ENCODE assay signal across 8 cellular contexts in the genomic region with DNA sequence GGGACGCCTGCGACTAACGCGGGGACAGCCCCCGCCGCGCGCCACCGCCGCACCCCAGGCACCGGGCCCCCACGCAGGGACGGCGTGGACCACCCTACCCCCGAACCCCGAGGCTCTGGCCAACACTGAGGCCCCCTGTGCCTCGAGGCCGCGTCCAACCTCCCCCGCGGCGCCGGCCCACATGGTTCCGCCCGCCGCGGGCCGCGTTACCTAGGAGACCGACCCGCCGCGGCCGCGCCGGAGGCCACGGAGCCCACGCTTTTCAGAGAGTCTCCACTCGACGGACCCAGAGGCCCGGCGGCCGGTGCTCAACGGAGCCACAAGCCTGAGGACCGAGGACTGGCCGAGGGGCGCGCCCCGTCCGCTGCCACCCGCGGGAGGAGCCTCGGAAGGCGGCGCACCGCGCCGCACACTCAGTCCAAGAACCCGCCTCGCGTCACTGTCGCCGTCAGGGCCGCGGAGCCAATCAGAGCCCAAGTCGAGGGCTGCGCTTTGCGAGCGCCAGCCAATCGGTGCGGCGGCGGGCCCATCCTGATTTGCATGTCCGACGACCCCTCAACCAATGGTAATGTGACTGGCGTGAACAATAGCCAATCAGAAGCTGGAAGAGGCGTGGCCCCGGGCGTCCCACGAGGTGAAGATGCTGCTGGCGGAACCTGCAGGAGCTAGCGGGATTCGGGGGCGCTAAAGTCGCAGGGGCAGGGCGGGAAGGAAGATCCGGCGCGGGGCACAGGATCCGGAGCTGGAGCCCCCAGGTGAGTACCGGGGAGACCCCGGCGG. TPM values are rescaled to one million over a fixed set of nuclear protein-coding genes. Genes with fewer than 3 reads are reported as not detected.
DNase-seq lines count a peak whose midpoint lies in the region; ATAC-seq and TF ChIP-seq lines count a peak whose summit lies in the region.

A gene (minus strand): TSS at position 392 of the 780 bp plus-strand sequence. CDS start 6,136 bp downstream, outside the sequence.

- peak within 1 kb of the TSS; percentile 93 for H3K27ac ChIP-seq in IMR-90 (ENCODE audit: insufficient read depth, low read length)
- H3K27ac ChIP-seq in PC-3 (ENCODE audit: low read length), result peak within 1 kb of the TSS; percentile 53
- H3K27ac ChIP-seq in epithelial cell of prostate, result peak within 1 kb of the TSS; percentile 48

- H3K36me3 ChIP-seq in IMR-90 (ENCODE audit: control insufficient read depth, insufficient read depth, low read length) (no peaks in the 10 kb centered on the region), PC-3 (ENCODE audit: low read depth, low read length) (no peaks in the 10 kb centered on the region), mucosa of descending colon (ENCODE audit: low read depth) (no peaks in the 10 kb centered on the region)

- CTCF ChIA-PET in IMR-90 (lab: Yijun Ruan, JAX), result interaction anchor here (0.6 to 1.1 kb wide), 3 partner anchors 11 to 98 kb away, joined by 3 read pairs; no protein-coding TSS in a partner anchor
- CTCF ChIA-PET in PC-3 (lab: Charles Lee), result interaction anchor here (0.6 kb wide), 1 partner anchor 212 kb away, joined by 3 read pairs; no protein-coding TSS in a partner anchor

- peak within 1 kb of the TSS; percentile 77 for H3K4ac ChIP-seq in IMR-90 (ENCODE audit: low read depth, low read length)

- dilution Hi-C loops in IMR-90 (cut with HindIII; ENCODE audit: low sequenced_read_pairs, unreplicated experiment), result no loop called here

- peak; percentile 93 for TF ChIP-seq POLR2A in IMR-90 (IDR thresholded peaks at IDR 0.05; ENCODE audit: low read depth, low read length)

- ATAC-seq in GM21528 (IDR thresholded peaks at IDR 0.05; ENCODE audit: low FRiP score, unreplicated experiment) (peak; percentile 93), IMR-90 (ENCODE audit: low read depth) (peak; percentile 94), PC-3 (peak; percentile 92), mucosa of descending colon (peak; percentile 96)

- BruUV-seq in IMR-90 (replicated peaks; lab: Mats Ljungman, UMichigan), result no TSS peak
- no TSS peak for BruUV-seq in PC-3 (replicated peaks; lab: Mats Ljungman, UMichigan)

- H3K27me3 ChIP-seq in IMR-90 (ENCODE audit: control insufficient read depth, insufficient read depth, low read length) (no peaks in the 10 kb centered on the region), PC-3 (ENCODE audit: low read length) (no peaks in the 10 kb centered on the region)

- no peak within 1 kb of the TSS for H2BK20ac ChIP-seq in IMR-90 (ENCODE audit: low read depth, low read length)

- POLR2A ChIA-PET in IMR-90 (lab: Charles Lee; ENCODE audit: unreplicated experiment), result no interaction called here
- POLR2A ChIA-PET in PC-3 (lab: Charles Lee; ENCODE audit: unreplicated experiment), result interaction anchor here (0.6 kb wide), 2 partner anchors 13 to 124 kb away, joined by 4 to 12 read pairs; no protein-coding TSS in a partner anchor

- peak within 1 kb of the TSS; percentile 98 for H2AK9ac ChIP-seq in IMR-90 (replicated peaks; ENCODE audit: low read depth, low read length, poor library complexity)

- H4K20me1 ChIP-seq in IMR-90 (ENCODE audit: insufficient read depth, low read length) (no peaks in the 10 kb centered on the region), PC-3 (ENCODE audit: low read length) (no peaks in the 10 kb centered on the region)

- H4K5ac ChIP-seq in IMR-90 (ENCODE audit: low read depth, low read length), result peak within 1 kb of the TSS; percentile 3; the same call in 1 of the 2 replicates

- no peak; the same call in 1 of the 2 replicates for TF ChIP-seq CTCF in IMR-90 (conservative IDR thresholded peaks at IDR 0.05; ENCODE audit: low read depth, low read length)
- no peak for TF ChIP-seq CTCF in PC-3 (conservative IDR thresholded peaks at IDR 0.05; ENCODE audit: low read depth, low read length)
- TF ChIP-seq CTCF in mucosa of descending colon (IDR thresholded peaks at IDR 0.05), result no peak

- DNase-seq in DMS 273 treated with DMSO at 0.1 percent for 48 hours (lab: John Stamatoyannopoulos, UW) (peak; percentile 98), IMR-90 (peak; percentile 100), PC-3 (peak; percentile 100), activated T-cell treated with anti-CD3 and anti-CD28 coated beads for 48 hours (ENCODE audit: low read depth) (peak; percentile 98), epithelial cell of prostate (ENCODE audit: low read depth, low spot score) (peak; percentile 98), mucosa of descending colon (peak; percentile 99 to 100 (median 100))
- peak; percentile 99 for DNase-seq in stimulated activated CD8-positive, alpha-beta memory T cell treated with anti-CD3 and anti-CD28 coated beads, Interleukin-4, amount 100 ng/mL, for 24 hours (ENCODE audit: low read depth)

- H3K56ac ChIP-seq in IMR-90 (ENCODE audit: extremely low read depth, insufficient read depth, low read length), result no peak within 1 kb of the TSS

- H2BK5ac ChIP-seq in IMR-90 (ENCODE audit: low read depth, low read length, poor library complexity, severe bottlenecking), result peak within 1 kb of the TSS; percentile 98

- no peaks in the 10 kb centered on the region for H3F3A ChIP-seq in PC-3 (ENCODE audit: low read length, unreplicated experiment)

- H3K4me3 ChIP-seq in IMR-90 (ENCODE audit: insufficient read depth, low read depth, low read length), result peak within 1 kb of the TSS; percentile 95
- peak within 1 kb of the TSS; percentile 82 for H3K4me3 ChIP-seq in PC-3 (ENCODE audit: low read length)
- H3K4me3 ChIP-seq in mucosa of descending colon, result peak within 1 kb of the TSS; percentile 68

- H3K9me3 ChIP-seq in IMR-90 (ENCODE audit: control insufficient read depth, insufficient read depth, low read length) (no peaks in the 10 kb centered on the region), PC-3 (ENCODE audit: low read length) (no peaks in the 10 kb centered on the region), mucosa of descending colon (no peaks in the 10 kb centered on the region)

- in situ Hi-C loops in IMR-90 (cut with MboI; ENCODE audit: low sequenced_read_pairs), result no loop called here

- H3K23ac ChIP-seq in IMR-90 (ENCODE audit: low read depth, low read length), result peak within 1 kb of the TSS; percentile 58; the same call in 1 of the 2 replicates

- H3K4me1 ChIP-seq in IMR-90 (ENCODE audit: control insufficient read depth, insufficient read depth, low read length) (peaks cover 10% of the 10 kb centered on the region), PC-3 (ENCODE audit: insufficient read depth, low read length) (peaks cover 17% of the 10 kb centered on the region), mucosa of descending colon (ENCODE audit: low read depth) (peaks cover 6% of the 10 kb centered on the region)

- H3K79me1 ChIP-seq in IMR-90 (ENCODE audit: low read depth in 1 of 2, low read length in 2 of 2), result peaks cover 8 to 13% of the 10 kb centered on the region in 2 experiments; a peak in 3 of 4 replicates

- TF ChIP-seq RAD21 in IMR-90 (IDR thresholded peaks at IDR 0.05; ENCODE audit: low read length), result no peak

- H2AK5ac ChIP-seq in IMR-90 (ENCODE audit: low read depth, low read length), result 0 out of 2 replicates have a peak within 1 kb of the TSS, but pooled peaks have one; percentile 39

- H3K14ac ChIP-seq in IMR-90 (replicated peaks; ENCODE audit: low read depth, low read length), result 0 out of 2 replicates have a peak within 1 kb of the TSS, but pooled peaks have one; percentile 7

- peak within 1 kb of the TSS; percentile 84; the same call in 1 of the 2 replicates for H2BK120ac ChIP-seq in IMR-90 (ENCODE audit: low read depth, low read length)

- H3K9me2 ChIP-seq in PC-3 (replicated peaks; ENCODE audit: low read length), result no peaks in the 10 kb centered on the region

- H2AFZ ChIP-seq in IMR-90 (replicated peaks; ENCODE audit: low read length, poor library complexity) (peak within 1 kb of the TSS; percentile 100), PC-3 (ENCODE audit: low read length) (peak within 1 kb of the TSS; percentile 90)

- H2BK15ac ChIP-seq in IMR-90 (ENCODE audit: low read depth, low read length), result no peak within 1 kb of the TSS; the same call in 2 of the 3 replicates

- no peak within 1 kb of the TSS for H3K18ac ChIP-seq in IMR-90 (ENCODE audit: low read depth, low read length)

- peak within 1 kb of the TSS; percentile 66; the same call in 1 of the 2 replicates for H4K91ac ChIP-seq in IMR-90 (ENCODE audit: insufficient read depth, low read depth, low read length)

- peaks cover 70% of the 10 kb centered on the region for H3K79me2 ChIP-seq in PC-3 (ENCODE audit: low read length)

- 0% methylated on average over 36 of the region's 93 CpGs; no CpG with 5 or more reads in 1 of the 2 experiments for WGBS in IMR-90 (ENCODE audit: extremely low coverage in 2 of 2, insufficient read length in 1 of 2), 2 experiments

- H3K9me1 ChIP-seq in IMR-90 (ENCODE audit: insufficient read depth, low read length), result no peaks in the 10 kb centered on the region

- intact Hi-C loops in IMR-90 (cut with micrococcal nuclease) (no loop called here), PC-3 (cut with micrococcal nuclease) (no loop called here), mucosa of descending colon (cut with DNase I, micrococcal nuclease) (no loop called here)

- peak within 1 kb of the TSS; percentile 20 to 61; a peak in 2 of 4 replicates for H4K8ac ChIP-seq in IMR-90 (ENCODE audit: low read depth in 2 of 2, low read length in 2 of 2)

- peak within 1 kb of the TSS; percentile 96 for H3K4me2 ChIP-seq in IMR-90 (ENCODE audit: low read depth, low read length)
- peak within 1 kb of the TSS; percentile 98 for H3K4me2 ChIP-seq in PC-3 (ENCODE audit: low read length)

- peak within 1 kb of the TSS; percentile 76 for H3K9ac ChIP-seq in IMR-90 (ENCODE audit: low read depth, low read length)
- H3K9ac ChIP-seq in PC-3 (ENCODE audit: low read length), result peak within 1 kb of the TSS; percentile 88

TF ChIP-seq in IMR-90, 13 proteins besides CTCF, POLR2A, EP300 and RAD21 (continues in another document):
- TF ChIP-seq BHLHE40 (IDR thresholded peaks at IDR 0.05; ENCODE audit: low read depth, low read length) (peak; percentile 93), SMC3 (IDR thresholded peaks at IDR 0.05; ENCODE audit: low read depth, low read length) (no peak), RFX5 (IDR thresholded peaks at IDR 0.05; ENCODE audit: low read depth, low read length) (0 out of 2 replicates have a peak, but pooled peaks have one; percentile 34), MAFK (IDR thresholded peaks at IDR 0.05; ENCODE audit: low read depth, low read length) (no peak)
- TF ChIP-seq, protein P1, sequence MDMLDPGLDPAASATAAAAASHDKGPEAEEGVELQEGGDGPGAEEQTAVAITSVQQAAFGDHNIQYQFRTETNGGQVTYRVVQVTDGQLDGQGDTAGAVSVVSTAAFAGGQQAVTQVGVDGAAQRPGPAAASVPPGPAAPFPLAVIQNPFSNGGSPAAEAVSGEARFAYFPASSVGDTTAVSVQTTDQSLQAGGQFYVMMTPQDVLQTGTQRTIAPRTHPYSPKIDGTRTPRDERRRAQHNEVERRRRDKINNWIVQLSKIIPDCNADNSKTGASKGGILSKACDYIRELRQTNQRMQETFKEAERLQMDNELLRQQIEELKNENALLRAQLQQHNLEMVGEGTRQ (IDR thresholded peaks at IDR 0.05; ENCODE audit: low read depth, low read length), result peak; percentile 67

RNA-seq across cellular contexts. Expression of the gene that starts here (rescaled TPM):
- total RNA-seq in IMR-90 (2012; rRNA removed) (1.4 and 2.0 TPM in 2 replicates), PC-3 (2014; rRNA removed) (18.8 and 23.8 TPM in 2 replicates), mucosa of descending colon (10 to 100 TPM in 2 of 3 donors, 1 to 10 TPM in 1; 7.5 to 12.2 (median 10.3) TPM)
- 5.5 and 5.8 TPM in 2 replicates for polyA plus RNA-seq in IMR-90 (2012; rRNA removed)
- 2.2 and 4.1 TPM in 2 replicates for polyA plus RNA-seq in IMR-90 (2012; cell fraction: cytosol; rRNA removed)
- 20.1 and 40.5 TPM in 2 replicates for polyA plus RNA-seq in IMR-90 (2012; cell fraction: nucleus; rRNA removed; ENCODE audit: low replicate concordance)

Comparison
In these comparisons a context has a peak if more than half of its experiments do, and no peak if none do; other contexts are left out.
1. Peak in every context shown above with its lines: DNase-seq, ATAC-seq, H3K4me3 ChIP-seq and H3K27ac ChIP-seq.